Comparison of ENCODE assay signal across 16 cellular contexts in the genomic region with DNA sequence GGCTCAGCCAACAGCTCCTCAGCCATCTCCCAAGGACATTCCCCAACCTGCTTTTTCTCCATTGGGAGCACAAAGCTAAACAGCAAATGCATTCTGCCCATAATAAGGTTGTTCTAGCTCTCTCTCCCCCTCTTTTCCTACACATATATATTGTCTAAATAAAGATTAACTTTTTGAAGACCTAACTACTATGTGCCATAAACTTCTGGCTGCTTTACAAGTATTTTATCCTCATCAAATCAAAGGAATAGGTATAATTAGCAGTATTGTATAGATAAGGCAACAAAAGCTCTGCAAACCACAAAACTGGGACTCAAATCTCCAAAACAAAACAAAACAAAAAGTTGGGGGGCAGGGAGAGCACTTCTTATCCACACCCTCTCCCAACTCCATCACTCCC.
"Had no signal": no experiment of that assay in that cellular context is flagged by ENCODE, and none has a peak within 500 bp of the region (broad histone marks: within the 10 kb centered on the region; RNA-seq: fewer than 3 reads in every experiment).

No MANE protein-coding gene starts in this region.

- ATAC-seq: activated T-cell treated with anti-CD3 and anti-CD28 coated beads, Interleukin-2, amount 50 U/mL, for 72 hours; left lung had no signal

- H3K27ac ChIP-seq: left lung had no signal

- H3K4me3 ChIP-seq: left lung, right atrium auricular region, upper lobe of left lung had no signal

- H3K36me3 ChIP-seq: left lung, upper lobe of left lung had no signal

- H3K9me3 ChIP-seq: upper lobe of left lung had no signal

- DNase-seq: activated CD4-positive, alpha-beta T cell treated with anti-CD3 and anti-CD28 coated beads, Interleukin-2, amount 10 ng/mL, durations not matched to agents 7 days and 5 days; activated CD4-positive, CD25-positive, alpha-beta regulatory T cell; activated CD8-positive, alpha-beta memory T cell treated with anti-CD3 and anti-CD28 coated beads, Interleukin-2, amount 50 U/mL, for 48 hours; activated gamma-delta T cell treated with Interleukin-2 at 50 U/mL for 16 hours; activated naive CD8-positive, alpha-beta T cell treated with anti-CD3 and anti-CD28 coated beads for 36 hours; activated T-cell treated with anti-CD3 and anti-CD28 coated beads, Interleukin-2, amount 50 U/mL, for 72 hours; cerebellar nuclear complex; effector CD8-positive, alpha-beta T cell; left lung; nephron progenitor cell; occipital lobe; small intestine; stimulated activated CD4-positive, alpha-beta T cell treated with anti-CD3 and anti-CD28 coated beads, Interleukin-4, amount 100 ng/mL, for 24 hours; stimulated activated naive CD4-positive, alpha-beta T cell treated with Interleukin-2 at 50 U/mL for 16 hours; upper lobe of left lung had no signal

- H3K27me3 ChIP-seq: left lung, right atrium auricular region, upper lobe of left lung had no signal
